In genomic region chr11:94740083-94740974, GRCh38 we compare ENCODE assay signal across 8 cellular contexts. TPM values are rescaled to one million over a fixed set of nuclear protein-coding genes. Genes with fewer than 3 reads are reported as not detected.
A peak's percentile ranks its signal among the peaks of the same experiment; 100 is the strongest.
DNase-seq lines count a peak whose midpoint lies in the region; ATAC-seq and TF ChIP-seq lines count a peak whose summit lies in the region.

No MANE protein-coding gene starts in this region.

- H3K36me3 Mint-ChIP-seq in CD4-positive, alpha-beta memory T cell = no peaks in the 10 kb centered on the region
- no peaks in the 10 kb centered on the region for H3K36me3 Mint-ChIP-seq in naive B cell

- no peak overlapping the region for H3K4me3 ChIP-seq in CD4-positive, alpha-beta memory T cell (ENCODE audit: low read length in 2 of 2)
- H3K4me3 ChIP-seq in esophagus squamous epithelium = peak overlapping the region; percentile 46 to 76 (median 62)

- DNase-seq in CD4-positive, alpha-beta memory T cell = no peak
- peak; percentile 26 for DNase-seq in HEK293T (ENCODE audit: extremely low spot score)
- no peak for DNase-seq in esophagus squamous epithelium (lab: John Stamatoyannopoulos, UW)
- no peak for DNase-seq in naive B cell
- no peak for DNase-seq in COLO829 (ENCODE audit: low spot score)

- no peak overlapping the region for H3K27ac Mint-ChIP-seq in CD4-positive, alpha-beta memory T cell
- H3K27ac Mint-ChIP-seq in naive B cell = peak overlapping the region in 1 of 6 donors; percentile 11

- H3K9me3 Mint-ChIP-seq in CD4-positive, alpha-beta memory T cell = no peaks in the 10 kb centered on the region
- no peaks in the 10 kb centered on the region for H3K9me3 Mint-ChIP-seq in naive B cell

- peaks cover 20 to 33% of the 10 kb centered on the region in 2 donors for H3K27me3 Mint-ChIP-seq in CD4-positive, alpha-beta memory T cell
- peaks cover 20 to 35% (median 26%) of the 10 kb centered on the region in 3 donors for H3K27me3 Mint-ChIP-seq in naive B cell

- intact Hi-C loops in CD4-positive, alpha-beta memory T cell (cut with micrococcal nuclease) = no loop called here
- intact Hi-C loops in esophagus squamous epithelium (cut with DNase I) = no loop called here

- no peak overlapping the region for H3K27ac ChIP-seq in CD4-positive, alpha-beta memory T cell (ENCODE audit: low read depth, low read length)
- peak overlapping the region; percentile 59 to 84 (median 70) for H3K27ac ChIP-seq in esophagus squamous epithelium

- peaks cover 8% of the 10 kb centered on the region for H3K27me3 ChIP-seq in CD4-positive, alpha-beta memory T cell (ENCODE audit: insufficient read depth, low read length)
- peaks cover 0 to 8% (median 0%) of the 10 kb centered on the region in 4 donors for H3K27me3 ChIP-seq in esophagus squamous epithelium

- H3K4me1 Mint-ChIP-seq in CD4-positive, alpha-beta memory T cell = peaks cover 10 to 16% (median 14%) of the 10 kb centered on the region in 4 donors
- H3K4me1 Mint-ChIP-seq in naive B cell = peaks cover 9 to 14% (median 13%) of the 10 kb centered on the region in 3 donors

- 0% methylated on average over 4 to 8 of the region's 81 CpGs for WGBS in esophagus squamous epithelium, 2 donors

- no peak for TF ChIP-seq POLR2A in esophagus squamous epithelium (IDR thresholded peaks at IDR 0.05)

- no peaks in the 10 kb centered on the region for H3K36me3 ChIP-seq in CD4-positive, alpha-beta memory T cell (ENCODE audit: insufficient read depth, low read length)
- no peaks in the 10 kb centered on the region for H3K36me3 ChIP-seq in esophagus squamous epithelium

- POLR2A ChIA-PET in CD4-positive, alpha-beta memory T cell (lab: Charles Lee; ENCODE audit: partially characterized antibody) = no interaction called here
- POLR2A ChIA-PET in HEK293T (lab: Yijun Ruan, JAX) = interaction anchor here (1.0 to 2.9 kb wide), 4 partner anchors 24 to 44 kb away, joined by 3 to 9 read pairs (median 6); partner anchors contain the start of gene AMOTL1

- peak overlapping the region; percentile 46 to 83 (median 66) for H3K4me3 Mint-ChIP-seq in CD4-positive, alpha-beta memory T cell
- peak overlapping the region; percentile 68 to 92 (median 80) for H3K4me3 Mint-ChIP-seq in naive B cell

- no peak for TF ChIP-seq CTCF in esophagus squamous epithelium (IDR thresholded peaks at IDR 0.05)

- H3K4me1 ChIP-seq in CD4-positive, alpha-beta memory T cell (ENCODE audit: insufficient read depth, low read length) = peaks cover 13% of the 10 kb centered on the region
- peaks cover 0 to 54% (median 6%) of the 10 kb centered on the region in 3 donors for H3K4me1 ChIP-seq in esophagus squamous epithelium

- ATAC-seq in SK-N-SH treated with all-trans-retinoic acid at 6 μM for 48 hours (peak; percentile 66), naive B cell (ENCODE audit: low read depth in 2 of 2) (peak; percentile 38 to 44), HG02870 (IDR thresholded peaks at IDR 0.05; ENCODE audit: unreplicated experiment) (no peak), GM18858 (IDR thresholded peaks at IDR 0.05; ENCODE audit: unreplicated experiment) (no peak)

- H3K9me3 ChIP-seq in CD4-positive, alpha-beta memory T cell (ENCODE audit: control insufficient read depth in 1 of 2, low read length in 2 of 2) = no peaks in the 10 kb centered on the region
- H3K9me3 ChIP-seq in esophagus squamous epithelium = no peaks in the 10 kb centered on the region

- CTCF ChIA-PET in CD4-positive, alpha-beta memory T cell (lab: Charles Lee; ENCODE audit: partially characterized antibody) = no interaction called here
- CTCF ChIA-PET in HEK293T (lab: Yijun Ruan, JAX) = interaction anchor here (0.8 to 2.0 kb wide), 4 partner anchors 17 to 158 kb away, joined by 3 to 9 read pairs (median 4); no protein-coding TSS in a partner anchor

TF ChIP-seq in HEK293T, 16 proteins besides CTCF, POLR2A, EP300 and RAD21:
- TF ChIP-seq LEF1 (IDR thresholded peaks at IDR 0.05; ENCODE audit: borderline replicate concordance) = no peak
- no peak for TF ChIP-seq HDGF (IDR thresholded peaks at IDR 0.05; ENCODE audit: borderline replicate concordance)
- TF ChIP-seq L3MBTL2 (conservative IDR thresholded peaks at IDR 0.05) = no peak
- no peak for TF ChIP-seq SP1 (IDR thresholded peaks at IDR 0.05)
- TF ChIP-seq SUZ12 (IDR thresholded peaks at IDR 0.05) = no peak
- no peak for TF ChIP-seq NFRKB (IDR thresholded peaks at IDR 0.05)
- no peak for TF ChIP-seq TARDBP (IDR thresholded peaks at IDR 0.05)
- no peak for TF ChIP-seq FOXA1 (IDR thresholded peaks at IDR 0.05)
- TF ChIP-seq ARNT (IDR thresholded peaks at IDR 0.05) = no peak
- no peak for TF ChIP-seq PKNOX1 (IDR thresholded peaks at IDR 0.05)
- TF ChIP-seq BHLHE40 (IDR thresholded peaks at IDR 0.05; ENCODE audit: borderline replicate concordance) = no peak
- no peak for TF ChIP-seq ZNF384 (IDR thresholded peaks at IDR 0.05)
- no peak for TF ChIP-seq CTBP1 (IDR thresholded peaks at IDR 0.05; ENCODE audit: borderline replicate concordance)
- no peak for TF ChIP-seq FOXM1 (IDR thresholded peaks at IDR 0.05; ENCODE audit: borderline replicate concordance)
- TF ChIP-seq ELF4 (IDR thresholded peaks at IDR 0.05) = no peak
- no peak for TF ChIP-seq FOXK2 (IDR thresholded peaks at IDR 0.05)

TF ChIP-seq in SK-N-SH treated with all-trans-retinoic acid at 6 μM for 48 hours, 23 proteins besides CTCF, POLR2A, EP300 and RAD21 (continues in another document):
- TF ChIP-seq PPARA (CRISPR knock-in tag; IDR thresholded peaks at IDR 0.05; ENCODE audit: borderline replicate concordance) (no peak), ESRRG (CRISPR knock-in tag; IDR thresholded peaks at IDR 0.05) (no peak), CREB5 (CRISPR knock-in tag; IDR thresholded peaks at IDR 0.05; ENCODE audit: low read depth) (no peak), BACH2 (CRISPR knock-in tag; IDR thresholded peaks at IDR 0.05; ENCODE audit: borderline replicate concordance) (no peak), CSRNP3 (CRISPR knock-in tag; IDR thresholded peaks at IDR 0.05) (no peak), ZNF8 (CRISPR knock-in tag; IDR thresholded peaks at IDR 0.05) (no peak), SNAI2 (CRISPR knock-in tag; IDR thresholded peaks at IDR 0.05) (no peak), TSHZ2 (CRISPR knock-in tag; IDR thresholded peaks at IDR 0.05) (no peak), ZNF70 (CRISPR knock-in tag; IDR thresholded peaks at IDR 0.05) (no peak)

RNA-seq across cellular contexts. Expression of gene AMOTL1, which starts 27.8 kb away (rescaled TPM):
- total RNA-seq in CD4-positive, alpha-beta memory T cell = under 1 TPM; 0.06 to 0.09 TPM
- under 1 TPM in 1 of 2 donors, not detected in 1; 0.07 TPM for polyA plus RNA-seq in CD4-positive, alpha-beta memory T cell
- 10 to 100 TPM; 47.2 to 91.6 (median 66.9) TPM for total RNA-seq in esophagus squamous epithelium
- under 1 TPM in 2 of 6 donors, not detected in 4; 0.07 to 0.15 TPM for polyA plus RNA-seq in naive B cell (ENCODE audit: low read depth in 6 of 6)

Comparison
In these comparisons a context has a peak if more than half of its experiments do, and no peak if none do; other contexts are left out.
1. H3K4me3 ChIP-seq: peak in esophagus squamous epithelium (4 of 4); none in CD4-positive, alpha-beta memory T cell (0 of 2).
2. ATAC-seq: peak in SK-N-SH treated with all-trans-retinoic acid at 6 μM for 48 hours (single experiment) and naive B cell (2 of 2); none in HG02870 (single experiment) and GM18858 (single experiment).
3. RNA of gene AMOTL1, which starts 27.8 kb away (total RNA-seq): 47.2 to 91.6 TPM in esophagus squamous epithelium; 0.06 to 0.09 TPM in CD4-positive, alpha-beta memory T cell; every median in the first group is over 10 times any median in the second.